8 cellular contexts compared by ENCODE assay signal in genomic region chr1:52552505-52553371, GRCh38. TPM values are rescaled to one million over a fixed set of nuclear protein-coding genes. Genes with fewer than 3 reads are reported as not detected.
DNase-seq lines count a peak whose midpoint lies in the region; ATAC-seq and TF ChIP-seq lines count a peak whose summit lies in the region.

Gene TUT4 (minus strand): TSS chr1:52553092. CDS start chr1:52526280, 26,812 bp downstream.

- DNase-seq in DMS114 treated with DMSO at 0.1 percent for 48 hours (lab: John Stamatoyannopoulos, UW; ENCODE audit: unreplicated experiment) (peak; percentile 71), LHCN-M2 (ENCODE audit: low read depth) (peak; percentile 81), SHP77 treated with DMSO at 0.1 percent for 48 hours (lab: John Stamatoyannopoulos, UW) (peak; percentile 47), germinal center (ENCODE audit: low spot score) (peak; percentile 72)
- DNase-seq in activated naive CD4-positive, alpha-beta T cell treated with Interleukin-2 at 50 U/mL for 16 hours = peak; percentile 79

- H3K36me3 ChIP-seq in neutrophil (no peaks in the 10 kb centered on the region), subcutaneous abdominal adipose tissue (ENCODE audit: control insufficient read depth in 5 of 5, insufficient read depth in 5 of 5, low read length in 5 of 5) (no peaks in the 10 kb centered on the region)

- peaks cover 30 to 37% of the 10 kb centered on the region in 2 experiments for H3K4me1 ChIP-seq in neutrophil (ENCODE audit: control insufficient read depth in 1 of 2, insufficient read depth in 1 of 2, low read depth in 1 of 2, low read length in 1 of 2)
- H3K4me1 ChIP-seq in subcutaneous abdominal adipose tissue (ENCODE audit: control insufficient read depth in 5 of 5, insufficient read depth in 5 of 5, low read length in 5 of 5) = peaks cover 0 to 24% (median 22%) of the 10 kb centered on the region in 5 donors

- H3K27ac ChIP-seq in neutrophil (peak within 1 kb of the TSS; percentile 86), subcutaneous abdominal adipose tissue (ENCODE audit: low read depth, low read length) (peak within 1 kb of the TSS; percentile 70)

- H3K9ac ChIP-seq in subcutaneous abdominal adipose tissue (ENCODE audit: low read length in 5 of 5) = peak within 1 kb of the TSS; percentile 58 to 93 (median 89)

- H3K9me3 ChIP-seq in neutrophil (no peaks in the 10 kb centered on the region), subcutaneous abdominal adipose tissue (ENCODE audit: control insufficient read depth in 5 of 5, low read length in 5 of 5) (no peaks in the 10 kb centered on the region)

- H3K4me3 ChIP-seq in neutrophil (ENCODE audit: low read depth in 1 of 2, low read length in 1 of 2) (peak within 1 kb of the TSS; percentile 93), subcutaneous abdominal adipose tissue (ENCODE audit: low read depth in 1 of 5, low read length in 5 of 5) (peak within 1 kb of the TSS; percentile 87 to 93 (median 88))

- peak; percentile 29 for TF ChIP-seq CTCF in neutrophil (IDR thresholded peaks at IDR 0.05)

- no peaks in the 10 kb centered on the region for H3K27me3 ChIP-seq in neutrophil
- H3K27me3 ChIP-seq in subcutaneous abdominal adipose tissue (ENCODE audit: control insufficient read depth in 5 of 5, insufficient read depth in 4 of 5, low read length in 5 of 5) = no peaks in the 10 kb centered on the region

- ATAC-seq in GM21619 (IDR thresholded peaks at IDR 0.05; ENCODE audit: unreplicated experiment) = peak; percentile 44

RNA-seq across cellular contexts. Expression of gene TUT4, which starts in this region (rescaled TPM):
- total RNA-seq in LHCN-M2 (2014; rRNA removed) = 23.1 and 28.4 TPM in 2 replicates
- 10.2 TPM for polyA plus RNA-seq in LHCN-M2 (2012)

Comparison
In these comparisons a context has a peak if more than half of its experiments do, and no peak if none do; other contexts are left out.
1. Peak in every context shown above with its lines: DNase-seq, ATAC-seq, H3K4me3 ChIP-seq and H3K27ac ChIP-seq.